15 cellular contexts compared by ENCODE assay signal in genomic region chr3:71890356-71890931, GRCh38.
A peak's percentile ranks its signal among the peaks of the same experiment; 100 is the strongest.
DNase-seq lines count a peak whose midpoint lies in the region; ATAC-seq and TF ChIP-seq lines count a peak whose summit lies in the region.
"Had no signal": no experiment of that assay in that cellular context is flagged by ENCODE, and none has a peak within 500 bp of the region (broad histone marks: within the 10 kb centered on the region; RNA-seq: fewer than 3 reads in every experiment).

No MANE protein-coding gene starts in this region.

- H3K4me1 Mint-ChIP-seq in type B pancreatic cell (ENCODE audit: unreplicated experiment): peaks cover 7% of the 10 kb centered on the region

- H3K27me3 ChIP-seq in left ventricle myocardium inferior (ENCODE audit: low read depth) (peaks cover 35% of the 10 kb centered on the region), esophagus muscularis mucosa (no peaks in the 10 kb centered on the region)

- TF ChIP-seq CTCF in left ventricle myocardium inferior (IDR thresholded peaks at IDR 0.05; ENCODE audit: borderline replicate concordance): no peak
- no peak for TF ChIP-seq CTCF in esophagus muscularis mucosa (IDR thresholded peaks at IDR 0.05)
- TF ChIP-seq CTCF in type B pancreatic cell (conservative IDR thresholded peaks at IDR 0.05): no peak

- ATAC-seq in Right ventricle myocardium inferior (peak; percentile 31), left cardiac atrium (peak; percentile 71 to 81)
- no peak for ATAC-seq in stimulated activated naive CD8-positive, alpha-beta T cell treated with anti-CD3 and anti-CD28 coated beads, Interleukin-15, Interleukin-2, amounts not matched to agents 100 U/mL and 50 U/mL, for 24 hours
- ATAC-seq: CD8-positive, alpha-beta T cell; HepG2 had no signal

- intact Hi-C loops in Right ventricle myocardium inferior (cut with DNase I) (no loop called here), left ventricle myocardium inferior (cut with micrococcal nuclease) (no loop called here), esophagus muscularis mucosa (cut with DNase I) (no loop called here), left cardiac atrium (cut with DNase I) (no loop called here)

- no peak for TF ChIP-seq POLR2A in esophagus muscularis mucosa (IDR thresholded peaks at IDR 0.05; ENCODE audit: low read depth)

- no peaks in the 10 kb centered on the region for H3K36me3 Mint-ChIP-seq in type B pancreatic cell
- H3K36me3 Mint-ChIP-seq: CD14-positive monocyte; CD8-positive, alpha-beta T cell had no signal

- DNase-seq in Right ventricle myocardium inferior (ENCODE audit: missing footprints) (no peak), left ventricle myocardium inferior (no peak), esophagus muscularis mucosa (ENCODE audit: extremely low spot score) (no peak), left cardiac atrium (no peak), type B pancreatic cell (ENCODE audit: extremely low spot score, unreplicated experiment) (no peak), COLO668 (lab: John Stamatoyannopoulos, UW; ENCODE audit: unreplicated experiment) (no peak), COR-L47 (lab: John Stamatoyannopoulos, UW) (no peak)
- DNase-seq in stimulated activated naive CD8-positive, alpha-beta T cell treated with anti-CD3 and anti-CD28 coated beads, Interleukin-15, Interleukin-2, amounts not matched to agents 100 U/mL and 50 U/mL, for 24 hours: no peak
- DNase-seq: CD8-positive, alpha-beta T cell; DMS 273 treated with DMSO at 0.1 percent for 48 hours; HCEC 1CT; HFFc6 had no signal

- H3K27ac ChIP-seq in left ventricle myocardium inferior (replicated peaks) (no peak overlapping the region), esophagus muscularis mucosa (replicated peaks in 1 of 4) (peak overlapping the region; percentile 76 to 83 (median 78))
- H3K27ac ChIP-seq: 22Rv1 had no signal

- H3K4me1 ChIP-seq in left ventricle myocardium inferior: peaks cover 11% of the 10 kb centered on the region
- peaks cover 11 to 22% (median 19%) of the 10 kb centered on the region in 4 donors for H3K4me1 ChIP-seq in esophagus muscularis mucosa

- peak overlapping the region; percentile 48 for H3K27ac Mint-ChIP-seq in type B pancreatic cell
- H3K27ac Mint-ChIP-seq: CD8-positive, alpha-beta T cell; HFFc6 had no signal

- H3K9me3 ChIP-seq in left ventricle myocardium inferior (replicated peaks): no peaks in the 10 kb centered on the region
- H3K9me3 ChIP-seq in esophagus muscularis mucosa: no peaks in the 10 kb centered on the region

- no peak overlapping the region for H3K4me3 Mint-ChIP-seq in type B pancreatic cell
- H3K4me3 Mint-ChIP-seq: CD8-positive, alpha-beta T cell; HFFc6 had no signal

- H3K4me3 ChIP-seq in left ventricle myocardium inferior (no peak overlapping the region), esophagus muscularis mucosa (no peak overlapping the region)

- H3K27me3 Mint-ChIP-seq in type B pancreatic cell: peaks cover 5% of the 10 kb centered on the region

- WGBS in esophagus muscularis mucosa: 17% methylated on average over 4 of the region's 4 CpGs

- H3K36me3 ChIP-seq in left ventricle myocardium inferior (no peaks in the 10 kb centered on the region), esophagus muscularis mucosa (no peaks in the 10 kb centered on the region)

- no peak for TF ChIP-seq EP300 in esophagus muscularis mucosa (IDR thresholded peaks at IDR 0.05)

- H3K9me3 Mint-ChIP-seq in type B pancreatic cell: no peaks in the 10 kb centered on the region
- H3K9me3 Mint-ChIP-seq: CD8-positive, alpha-beta T cell; HFFc6 had no signal
